Comparison of ENCODE assay signal across 13 cellular contexts in the genomic region with DNA sequence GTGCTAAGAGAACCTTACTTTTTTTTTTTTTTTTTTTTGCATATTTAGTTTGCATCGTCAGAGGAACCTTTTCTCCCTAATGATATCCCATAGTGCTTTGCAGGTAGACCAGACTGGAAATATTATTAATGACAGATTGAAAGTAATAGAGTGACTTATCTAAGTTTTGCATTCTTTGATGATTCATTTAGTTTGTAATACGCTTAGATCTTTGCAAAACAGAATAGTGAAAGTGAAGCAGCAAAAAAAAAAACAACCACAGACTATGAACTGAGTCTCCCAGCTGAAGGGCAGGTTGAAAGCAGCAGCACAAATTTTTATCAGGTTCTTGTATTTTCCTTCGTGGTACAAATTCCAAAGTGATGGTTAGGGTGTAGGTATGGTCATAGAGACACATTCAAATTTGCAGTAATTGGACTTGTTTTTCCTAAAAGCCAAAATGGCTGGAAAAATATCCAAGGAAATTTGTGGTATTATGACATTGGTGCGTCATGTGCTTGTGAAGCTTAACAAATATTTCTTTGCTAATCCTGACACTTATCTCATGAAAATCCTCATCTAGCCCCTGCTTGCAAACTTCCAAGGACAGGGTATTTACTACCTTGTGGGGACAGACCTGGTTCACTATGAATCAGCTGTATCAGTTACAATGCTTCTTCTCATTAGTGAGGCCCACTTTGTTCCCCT.
DNase-seq lines count a peak whose midpoint lies in the region; ATAC-seq and TF ChIP-seq lines count a peak whose summit lies in the region.
"Had no signal": no experiment of that assay in that cellular context is flagged by ENCODE, and none has a peak within 500 bp of the region (broad histone marks: within the 10 kb centered on the region; RNA-seq: fewer than 3 reads in every experiment).

No MANE protein-coding gene starts in this region.

- DNase-seq in activated CD4-positive, alpha-beta T cell treated with anti-CD3 and anti-CD28 coated beads, Interleukin-2, amount 10 ng/mL, durations not matched to agents 7 days and 5 days = no peak
- DNase-seq in activated CD4-positive, alpha-beta T cell treated with anti-CD3 and anti-CD28 coated beads for 1 hour = no peak
- DNase-seq in Jurkat, Clone E6-1 (ENCODE audit: low read depth, low spot score) = peak; percentile 23
- DNase-seq in adipocyte (ENCODE audit: low read depth) (no peak), omental fat pad (ENCODE audit: low spot score) (no peak), ascending aorta (ENCODE audit: low spot score in 2 of 2) (no peak), spleen (no peak)
- DNase-seq: DND-41; mesendoderm; NCI-H524 treated with DMSO at 0.1 percent for 48 hours; stimulated activated CD4-positive, alpha-beta T cell treated with anti-CD3 and anti-CD28 coated beads, Interleukin-2, amount 100 ng/mL, for 24 hours had no signal

- peak overlapping the region; percentile 87 for H3K27ac Mint-ChIP-seq in activated CD4-positive, alpha-beta T cell treated with anti-CD3 and anti-CD28 coated beads, Interleukin-2, amount 10 ng/mL, durations not matched to agents 7 days and 5 days
- H3K27ac Mint-ChIP-seq: progenitor cell of endocrine pancreas had no signal

- H3K4me1 Mint-ChIP-seq in activated CD4-positive, alpha-beta T cell treated with anti-CD3 and anti-CD28 coated beads, Interleukin-2, amount 10 ng/mL, durations not matched to agents 7 days and 5 days = peaks cover 39% of the 10 kb centered on the region

- H3K27me3 Mint-ChIP-seq in activated CD4-positive, alpha-beta T cell treated with anti-CD3 and anti-CD28 coated beads, Interleukin-2, amount 10 ng/mL, durations not matched to agents 7 days and 5 days = peaks cover 4% of the 10 kb centered on the region

- intact Hi-C loops in ascending aorta (cut with DNase I) (no loop called here), spleen (cut with DNase I; ENCODE audit: low total_unique reads) (no loop called here)

- TF ChIP-seq CTCF in omental fat pad (IDR thresholded peaks at IDR 0.05) (no peak), ascending aorta (IDR thresholded peaks at IDR 0.05) (no peak), spleen (IDR thresholded peaks at IDR 0.05 in 8 of 11, conservative IDR thresholded peaks at IDR 0.05 in 3 of 11) (no peak)

- CTCF ChIA-PET in activated CD4-positive, alpha-beta T cell treated with anti-CD3 and anti-CD28 coated beads, Interleukin-2, amount 10 ng/mL, durations not matched to agents 7 days and 5 days (lab: Charles Lee) = interaction anchor here (0.7 kb wide), 1 partner anchor 300 kb away, joined by 3 read pairs; no protein-coding TSS in a partner anchor

- peaks cover 13% of the 10 kb centered on the region for H3K4me1 ChIP-seq in adipocyte (ENCODE audit: control insufficient read depth, insufficient read depth, low read length)
- no peaks in the 10 kb centered on the region for H3K4me1 ChIP-seq in ascending aorta
- peaks cover 0 to 24% (median 15%) of the 10 kb centered on the region in 6 donors for H3K4me1 ChIP-seq in spleen

- 41 to 45% (median 41%) methylated on average over 4 of the region's 4 CpGs for WGBS in spleen, 5 donors

- peak overlapping the region; percentile 30 for H3K4me3 ChIP-seq in Jurkat, Clone E6-1 (ENCODE audit: low read length)
- H3K4me3 ChIP-seq in adipocyte (ENCODE audit: low read length) (peak overlapping the region; percentile 58), ascending aorta (no peak overlapping the region), spleen (peak overlapping the region in 2 of 8 donors; percentile 12 to 39)

- H3K9ac ChIP-seq in adipocyte (ENCODE audit: low read length) = no peak overlapping the region

- H3K9me3 ChIP-seq in adipocyte (ENCODE audit: control insufficient read depth, low read length) (no peaks in the 10 kb centered on the region), ascending aorta (no peaks in the 10 kb centered on the region), spleen (peaks cover 0 to 8% (median 0%) of the 10 kb centered on the region in 8 donors)

- ATAC-seq in omental fat pad (ENCODE audit: low FRiP score) (peak; percentile 52), GM18870 (IDR thresholded peaks at IDR 0.05; ENCODE audit: unreplicated experiment) (no peak)

- H3K27ac ChIP-seq in ascending aorta (no peak overlapping the region), spleen (no peak overlapping the region)

- peaks cover 16% of the 10 kb centered on the region for H3K9me3 Mint-ChIP-seq in activated CD4-positive, alpha-beta T cell treated with anti-CD3 and anti-CD28 coated beads, Interleukin-2, amount 10 ng/mL, durations not matched to agents 7 days and 5 days

- POLR2A ChIA-PET in activated CD4-positive, alpha-beta T cell treated with anti-CD3 and anti-CD28 coated beads, Interleukin-2, amount 10 ng/mL, durations not matched to agents 7 days and 5 days (lab: Charles Lee) = no interaction called here

- TF ChIP-seq POLR2A in spleen (IDR thresholded peaks at IDR 0.05) = no peak

- H3K27me3 ChIP-seq in adipocyte (replicated peaks; ENCODE audit: control insufficient read depth, insufficient read depth, low read length) (no peaks in the 10 kb centered on the region), ascending aorta (no peaks in the 10 kb centered on the region), spleen (replicated peaks in 1 of 7) (no peaks in the 10 kb centered on the region)

- peaks cover 2% of the 10 kb centered on the region for H3K36me3 Mint-ChIP-seq in activated CD4-positive, alpha-beta T cell treated with anti-CD3 and anti-CD28 coated beads, Interleukin-2, amount 10 ng/mL, durations not matched to agents 7 days and 5 days (ENCODE audit: low read depth)

- peak overlapping the region; percentile 63 for H3K4me3 Mint-ChIP-seq in activated CD4-positive, alpha-beta T cell treated with anti-CD3 and anti-CD28 coated beads, Interleukin-2, amount 10 ng/mL, durations not matched to agents 7 days and 5 days

- H3K36me3 ChIP-seq in adipocyte (ENCODE audit: control insufficient read depth, insufficient read depth, low read length, severe bottlenecking) = no peaks in the 10 kb centered on the region
- no peaks in the 10 kb centered on the region for H3K36me3 ChIP-seq in ascending aorta
- no peaks in the 10 kb centered on the region for H3K36me3 ChIP-seq in spleen

Comparison
In these comparisons a context has a peak if more than half of its experiments do, and no peak if none do; other contexts are left out.
1. H3K4me3 ChIP-seq: peak in Jurkat, Clone E6-1 (single experiment) and adipocyte (single experiment); none in ascending aorta (0 of 2).